24 cellular contexts compared by ENCODE assay signal in the genomic region with DNA sequence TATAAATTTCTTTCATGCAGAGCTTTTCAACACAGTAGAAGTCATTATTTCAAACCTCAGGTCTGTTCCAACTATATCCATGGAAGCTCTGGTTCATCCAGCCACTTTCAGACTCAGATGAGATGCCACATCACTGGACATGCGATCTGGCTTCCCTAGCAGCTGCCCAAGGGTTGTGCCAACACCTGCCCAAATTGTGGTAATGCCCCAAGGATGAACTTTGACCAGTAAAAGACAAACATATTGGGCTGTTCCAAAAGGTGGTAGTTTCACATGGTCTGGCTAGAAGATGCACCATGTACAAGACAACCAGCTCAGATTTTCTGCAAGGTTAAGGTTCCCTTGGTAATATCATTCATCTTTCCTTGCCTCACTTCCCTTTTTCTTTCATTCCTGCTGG.
"Had no signal": no experiment of that assay in that cellular context is flagged by ENCODE, and none has a peak within 500 bp of the region (broad histone marks: within the 10 kb centered on the region; RNA-seq: fewer than 3 reads in every experiment).

No MANE protein-coding gene starts in this region.

- DNase-seq: dorsolateral prefrontal cortex; effector CD4-positive, alpha-beta T cell; hypothalamus; immature natural killer cell; islet precursor cell; mesenchymal stem cell; mucosa of descending colon; naive thymus-derived CD4-positive, alpha-beta T cell; small intestine; stimulated activated CD4-positive, alpha-beta T cell treated with anti-CD3 and anti-CD28 coated beads, Interleukin-15, amount 100 ng/mL, for 24 hours; stimulated activated CD4-positive, alpha-beta T cell treated with anti-CD3 and anti-CD28 coated beads, Interleukin-2, amount 100 ng/mL, for 48 hours; stimulated activated CD8-positive, alpha-beta memory T cell treated with anti-CD3 and anti-CD28 coated beads, Interleukin-4, amount 100 ng/mL, for 48 hours; stimulated activated naive CD4-positive, alpha-beta T cell; stimulated activated naive CD8-positive, alpha-beta T cell treated with anti-CD3 and anti-CD28 coated beads, Interleukin-15, amount 100 ng/mL, for 72 hours; transverse colon; upper lobe of right lung; uterus had no signal

- H3K79me2 ChIP-seq: parathyroid adenoma had no signal

- H3K4me2 ChIP-seq: neural progenitor cell had no signal

- H3K36me3 ChIP-seq: neural progenitor cell, prostate gland, uterus had no signal

- H3K4me3 ChIP-seq: dorsolateral prefrontal cortex, mucosa of descending colon, neural progenitor cell, prostate gland, right atrium auricular region, suprapubic skin, transverse colon, upper lobe of right lung, uterus had no signal

- ATAC-seq: mucosa of descending colon; naive thymus-derived CD4-positive, alpha-beta T cell; stimulated activated naive CD8-positive, alpha-beta T cell treated with anti-CD3 and anti-CD28 coated beads, Interleukin-15, amount 100 ng/mL, for 72 hours; upper lobe of right lung had no signal

- H3K4me1 ChIP-seq: parathyroid adenoma, prostate gland, right atrium auricular region, suprapubic skin, transverse colon, uterus had no signal

- H3K27me3 ChIP-seq: dorsolateral prefrontal cortex, neural progenitor cell, right atrium auricular region, suprapubic skin, transverse colon, upper lobe of right lung, uterus had no signal

- FAIRE-seq: colon, frontal cortex, small intestine had no signal

- H3K27ac ChIP-seq: dorsolateral prefrontal cortex, neural progenitor cell, parathyroid adenoma, prostate gland, right atrium auricular region, suprapubic skin, transverse colon, upper lobe of right lung, uterus had no signal

- H2AFZ ChIP-seq: neural progenitor cell, parathyroid adenoma had no signal

- H3K9ac ChIP-seq: neural progenitor cell, parathyroid adenoma had no signal

- H3K9me3 ChIP-seq: mucosa of descending colon, prostate gland, right atrium auricular region, suprapubic skin, transverse colon, upper lobe of right lung, uterus had no signal
